In genomic region chr12:129531004-129531403, GRCh38 we compare ENCODE assay signal across 15 cellular contexts.
DNase-seq lines count a peak whose midpoint lies in the region; ATAC-seq, FAIRE-seq and TF ChIP-seq lines count a peak whose summit lies in the region.
"Had no signal": no experiment of that assay in that cellular context is flagged by ENCODE, and none has a peak within 500 bp of the region (broad histone marks: within the 10 kb centered on the region; RNA-seq: fewer than 3 reads in every experiment).

No MANE protein-coding gene starts in this region.

- no peak overlapping the region for H3K4me3 ChIP-seq in kidney epithelial cell (ENCODE audit: low read depth, low read length)
- H3K4me3 ChIP-seq: MG63 had no signal

- in situ Hi-C loops in ACHN (cut with HindIII; ENCODE audit: low pct_ligation_motif_present, low pct_unique_long_range_greater_than_20kb, low sequenced_read_pairs) = no loop called here

- H3K36me3 ChIP-seq in kidney epithelial cell (ENCODE audit: control insufficient read depth, insufficient read depth, low read length) = no peaks in the 10 kb centered on the region
- H3K36me3 ChIP-seq: MG63 had no signal

- peak; percentile 47 for ATAC-seq in HG03280 (IDR thresholded peaks at IDR 0.05; ENCODE audit: unreplicated experiment)
- ATAC-seq in HG03175 (IDR thresholded peaks at IDR 0.05; ENCODE audit: unreplicated experiment) = no peak
- no peak for ATAC-seq in GM18502 (IDR thresholded peaks at IDR 0.05; ENCODE audit: poor library complexity, unreplicated experiment)

- no peaks in the 10 kb centered on the region for H3K27me3 ChIP-seq in kidney epithelial cell (ENCODE audit: control insufficient read depth, insufficient read depth, low read length)

- no peak for TF ChIP-seq CTCF in kidney epithelial cell (IDR thresholded peaks at IDR 0.05; ENCODE audit: insufficient read depth, low read length, poor library complexity, severe bottlenecking)

- no peak for FAIRE-seq in RCC 7860 (lab: Jason Lieb, UNC)
- FAIRE-seq: G401.6 had no signal

- peak; percentile 24 for DNase-seq in ACHN
- DNase-seq in RCC 7860 (ENCODE audit: low spot score) = peak; percentile 63
- peak; percentile 37 for DNase-seq in kidney epithelial cell (ENCODE audit: low read depth)
- DNase-seq in DMS79 treated with DMSO at 0.1 percent for 48 hours (lab: John Stamatoyannopoulos, UW) = no peak
- no peak for DNase-seq in occipital lobe (lab: John Stamatoyannopoulos, UW)
- DNase-seq: activated naive CD8-positive, alpha-beta T cell treated with anti-CD3 and anti-CD28 coated beads for 36 hours; cortex of kidney; MG63; nucleus accumbens; stimulated activated CD4-positive, alpha-beta T cell treated with anti-CD3 and anti-CD28 coated beads, Interleukin-15, amount 100 ng/mL, for 24 hours; stimulated activated CD8-positive, alpha-beta memory T cell treated with anti-CD3 and anti-CD28 coated beads, Interleukin-4, amount 100 ng/mL, for 48 hours had no signal

Comparison
In these comparisons a context has a peak if more than half of its experiments do, and no peak if none do; other contexts are left out.
1. DNase-seq: peak in ACHN (single experiment), RCC 7860 (single experiment) and kidney epithelial cell (single experiment); none in DMS79 treated with DMSO at 0.1 percent for 48 hours (single experiment) and occipital lobe (single experiment).